ENCODE assay signal across 8 cellular contexts in the genomic region with DNA sequence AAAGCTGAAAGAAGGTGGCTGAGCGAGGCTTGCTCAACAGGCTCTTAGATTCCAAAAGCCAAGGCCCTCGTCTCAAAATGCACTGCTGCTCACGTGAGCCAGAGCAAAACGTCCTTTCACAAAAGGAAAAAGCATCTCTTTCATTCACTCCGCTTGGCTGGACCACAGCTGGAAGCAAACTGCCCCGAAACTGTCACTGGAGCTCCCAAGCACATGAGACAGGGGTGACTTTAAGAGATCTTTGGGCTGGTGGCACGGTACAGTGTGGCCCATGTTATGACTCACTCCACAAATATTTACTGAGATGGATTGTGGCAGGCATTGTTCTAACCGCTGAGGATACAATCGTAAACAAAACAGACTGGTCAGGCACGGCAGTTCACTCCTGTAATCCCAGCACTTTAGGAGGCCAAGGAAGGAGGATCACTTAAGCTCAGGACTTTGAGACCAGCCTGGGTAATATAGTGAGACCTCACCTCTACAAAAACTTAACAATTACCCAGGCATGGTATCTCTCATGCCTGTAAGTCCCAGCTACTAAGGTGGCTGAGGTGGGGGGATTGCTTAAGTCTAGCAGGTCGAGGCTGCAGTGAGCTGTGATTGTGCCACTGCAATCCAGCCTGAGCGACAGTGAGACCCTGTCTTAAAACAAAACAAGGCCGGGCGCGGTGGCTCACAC. TPM values are rescaled to one million over a fixed set of nuclear protein-coding genes. Genes with fewer than 3 reads are reported as not detected.
DNase-seq lines count a peak whose midpoint lies in the region; ATAC-seq and TF ChIP-seq lines count a peak whose summit lies in the region.

No MANE protein-coding gene starts in this region.

- no peaks in the 10 kb centered on the region for H3K36me3 ChIP-seq in psoas muscle (ENCODE audit: insufficient read depth in 1 of 2, low read depth in 1 of 2)

- H3K9me3 ChIP-seq in psoas muscle: no peaks in the 10 kb centered on the region

- no peak for TF ChIP-seq CTCF in VCaP (conservative IDR thresholded peaks at IDR 0.05)
- no peak for TF ChIP-seq CTCF in psoas muscle (IDR thresholded peaks at IDR 0.05)

- POLR2A ChIA-PET in HEK293T (lab: Yijun Ruan, JAX): interaction anchor here (2.2 kb wide), 1 partner anchor 22 kb away, joined by 7 read pairs; no protein-coding TSS in a partner anchor

- peaks cover 71% of the 10 kb centered on the region for H3K4me1 ChIP-seq in psoas muscle

- DNase-seq in A172 (ENCODE audit: low spot score): peak; percentile 86
- DNase-seq in HEK293T (ENCODE audit: extremely low spot score): peak; percentile 39
- DNase-seq in head of caudate nucleus: peak in 33 of 42 donors; percentile 10 to 80 (median 51)
- DNase-seq in psoas muscle: peak; percentile 54 to 82
- DNase-seq in NCI-H1092 treated with DMSO at 0.1 percent for 48 hours (lab: John Stamatoyannopoulos, UW): no peak

- intact Hi-C loops in head of caudate nucleus (cut with DNase I) (no loop called here), psoas muscle (cut with DNase I) (loop anchor here in 1 of 2 donors (2.0 kb wide), 1 partner anchor 25 kb away; no protein-coding TSS in a partner anchor)

- ATAC-seq in psoas muscle (peak; percentile 34 to 53 (median 48)), HG03039 (IDR thresholded peaks at IDR 0.05; ENCODE audit: unreplicated experiment) (no peak), GM18868 (IDR thresholded peaks at IDR 0.05; ENCODE audit: unreplicated experiment) (no peak)

- H3K27me3 ChIP-seq in psoas muscle (ENCODE audit: insufficient read depth in 3 of 3, low read length in 2 of 3): no peaks in the 10 kb centered on the region

- H3K27ac ChIP-seq in VCaP (peak overlapping the region; percentile 99), psoas muscle (peak overlapping the region; percentile 99)

- WGBS in psoas muscle, 3 donors: 41 to 43% (median 42%) methylated on average over 14 to 15 of the region's 15 CpGs

- no peak overlapping the region for H3K4me3 ChIP-seq in psoas muscle

- CTCF ChIA-PET in HEK293T (lab: Yijun Ruan, JAX): interaction anchor here (1.7 kb wide), 1 partner anchor 63 kb away, joined by 5 read pairs; no protein-coding TSS in a partner anchor

TF ChIP-seq in HEK293T, 16 proteins besides CTCF, POLR2A, EP300 and RAD21:
- TF ChIP-seq ZNF384 (IDR thresholded peaks at IDR 0.05): no peak
- TF ChIP-seq, protein P1, sequence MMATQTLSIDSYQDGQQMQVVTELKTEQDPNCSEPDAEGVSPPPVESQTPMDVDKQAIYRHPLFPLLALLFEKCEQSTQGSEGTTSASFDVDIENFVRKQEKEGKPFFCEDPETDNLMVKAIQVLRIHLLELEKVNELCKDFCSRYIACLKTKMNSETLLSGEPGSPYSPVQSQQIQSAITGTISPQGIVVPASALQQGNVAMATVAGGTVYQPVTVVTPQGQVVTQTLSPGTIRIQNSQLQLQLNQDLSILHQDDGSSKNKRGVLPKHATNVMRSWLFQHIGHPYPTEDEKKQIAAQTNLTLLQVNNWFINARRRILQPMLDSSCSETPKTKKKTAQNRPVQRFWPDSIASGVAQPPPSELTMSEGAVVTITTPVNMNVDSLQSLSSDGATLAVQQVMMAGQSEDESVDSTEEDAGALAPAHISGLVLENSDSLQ (IDR thresholded peaks at IDR 0.05): 0 out of 2 replicates have a peak, but pooled peaks have one; percentile 14

RNA-seq across cellular contexts. Expression of a gene that starts 3.6 kb away (rescaled TPM):
- 6.2 and 10.1 TPM in 2 replicates for total RNA-seq in A172 (2014; rRNA removed; shearing (Covaris generic))
- total RNA-seq in psoas muscle: 10 to 100 TPM in 2 of 4 donors, 1 to 10 TPM in 2; 8.5 to 17.4 (median 11.4) TPM
- polyA plus RNA-seq in psoas muscle: 1 to 10 TPM; 4.5 to 7.1 (median 7.1) TPM

RNA-seq across cellular contexts. Expression of a gene that starts 23.7 kb away (rescaled TPM):
- 4.7 and 9.9 TPM in 2 replicates for total RNA-seq in A172 (2014; rRNA removed; shearing (Covaris generic))
- 10 to 100 TPM in 3 of 4 donors, 1 to 10 TPM in 1; 5.7 to 63.8 (median 39.5) TPM for total RNA-seq in psoas muscle
- 100 to 1,000 TPM in 1 of 3 donors, 10 to 100 TPM in 2; 23.6 to 118 (median 26.9) TPM for polyA plus RNA-seq in psoas muscle

Comparison
In these comparisons a context has a peak if more than half of its experiments do, and no peak if none do; other contexts are left out.
1. ATAC-seq: peak in psoas muscle (4 of 4); none in HG03039 (single experiment) and GM18868 (single experiment).